1 cellular context compared by ENCODE assay signal in the genomic region with DNA sequence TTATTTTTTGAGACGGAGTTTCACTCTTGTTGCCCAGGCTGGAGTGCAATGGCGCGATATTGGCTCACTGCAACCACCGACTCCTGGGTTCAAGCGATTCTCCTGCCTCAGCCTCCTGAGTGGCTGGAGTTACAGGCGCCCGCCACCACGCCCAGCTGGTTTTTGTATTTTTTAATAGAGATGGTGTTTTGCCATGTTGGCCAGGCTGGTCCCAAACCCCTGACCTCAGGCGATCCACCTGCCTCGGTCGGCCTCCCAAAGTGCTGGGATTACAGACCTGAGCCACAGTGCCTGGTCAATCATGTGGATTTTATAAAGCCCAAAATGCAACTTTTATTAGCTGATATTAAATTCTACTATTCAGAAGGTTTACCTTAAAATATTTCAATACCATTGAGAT.
TF ChIP-seq lines count a peak whose summit lies in the region.
"Not testable (repeated sequence)": the region's sequence is repeated elsewhere in the genome, so short reads cannot be mapped to it uniquely, and the experiment has no call there.

No MANE protein-coding gene starts in this region.

- not testable (repeated sequence) for H3K4me2 ChIP-seq in OCI-LY1 (ENCODE audit: low read length)

- not testable (repeated sequence) for H3K36me3 ChIP-seq in OCI-LY1 (ENCODE audit: insufficient read depth, low read length)

- not testable (repeated sequence) for H3K4me3 ChIP-seq in OCI-LY1 (ENCODE audit: low read depth, low read length, poor library complexity, severe bottlenecking)

- not testable (repeated sequence) for H3K9me2 ChIP-seq in OCI-LY1 (ENCODE audit: low read depth, low read length)

- not testable (repeated sequence) for H4K20me1 ChIP-seq in OCI-LY1 (ENCODE audit: insufficient read depth, low read length)

- peak overlapping the region; percentile 91 for H3K27ac ChIP-seq in OCI-LY1 (ENCODE audit: low read depth, low read length, poor library complexity, severe bottlenecking)

- not testable (repeated sequence) for H2AFZ ChIP-seq in OCI-LY1 (ENCODE audit: low read length)

- H3K9ac ChIP-seq in OCI-LY1 (ENCODE audit: low read length), result not testable (repeated sequence)

- not testable (repeated sequence) for H3F3A ChIP-seq in OCI-LY1 (ENCODE audit: insufficient read depth, low read length)

- TF ChIP-seq CTCF in OCI-LY1 (IDR thresholded peaks at IDR 0.05; ENCODE audit: low read length), result not testable (repeated sequence)

- H3K27me3 ChIP-seq in OCI-LY1 (ENCODE audit: insufficient read depth, low read length), result not testable (repeated sequence)

- not testable (repeated sequence) for H3K9me3 ChIP-seq in OCI-LY1 (ENCODE audit: low read length)

- H3K79me2 ChIP-seq in OCI-LY1 (ENCODE audit: insufficient read depth, low read length), result not testable (repeated sequence)

- peaks cover 66% of the 10 kb centered on the region for H3K4me1 ChIP-seq in OCI-LY1 (ENCODE audit: insufficient read depth, low read length, severe bottlenecking)
